Comparison of ENCODE assay signal across 1 cellular context in genomic region chr1:181100015-181100905, GRCh38.
TF ChIP-seq lines count a peak whose summit lies in the region.

No MANE protein-coding gene starts in this region.

TF ChIP-seq in HEK293, 187 proteins besides CTCF, POLR2A, EP300 and RAD21 (continued from another document):
- TF ChIP-seq GLIS1 (tag by site-specific recombination; IDR thresholded peaks at IDR 0.05) (peak; percentile 91), ZNF704 (tag by site-specific recombination; IDR thresholded peaks at IDR 0.05) (no peak), ZBTB44 (tag by site-specific recombination; IDR thresholded peaks at IDR 0.05) (peak; percentile 59), INSM2 (tag by site-specific recombination; IDR thresholded peaks at IDR 0.05) (peak; percentile 57), PRDM10 (tag by site-specific recombination; IDR thresholded peaks at IDR 0.05) (peak; percentile 83), ZXDB (tag by site-specific recombination; IDR thresholded peaks at IDR 0.05) (0 out of 2 replicates have a peak, but pooled peaks have one; percentile 36), PBX3 (CRISPR knock-in tag; IDR thresholded peaks at IDR 0.05) (no peak), KLF17 (tag by site-specific recombination; IDR thresholded peaks at IDR 0.05) (0 out of 2 replicates have a peak, but pooled peaks have one; percentile 0), ZNF133 (tag by site-specific recombination; IDR thresholded peaks at IDR 0.05) (no peak), ZNF18 (tag by site-specific recombination; IDR thresholded peaks at IDR 0.05) (no peak), PATZ1 (tag by site-specific recombination; IDR thresholded peaks at IDR 0.05) (peak; percentile 71), ZNF777 (tag by site-specific recombination; IDR thresholded peaks at IDR 0.05; ENCODE audit: borderline replicate concordance) (no peak), IKZF3 (tag by site-specific recombination; IDR thresholded peaks at IDR 0.05) (peak; percentile 58; the same call in 1 of the 2 replicates), ZNF843 (tag by site-specific recombination; IDR thresholded peaks at IDR 0.05) (0 out of 2 replicates have a peak, but pooled peaks have one; percentile 33), ZNF664 (tag by site-specific recombination; IDR thresholded peaks at IDR 0.05) (0 out of 2 replicates have a peak, but pooled peaks have one; percentile 3), ZNF221 (tag by site-specific recombination; IDR thresholded peaks at IDR 0.05; ENCODE audit: borderline replicate concordance) (no peak), ZNF132 (tag by site-specific recombination; IDR thresholded peaks at IDR 0.05; ENCODE audit: borderline replicate concordance) (no peak), ZEB2 (tag by site-specific recombination; IDR thresholded peaks at IDR 0.05) (no peak; the same call in none of the 2 replicates), ZNF654 (tag by site-specific recombination; IDR thresholded peaks at IDR 0.05; ENCODE audit: low read depth) (0 out of 2 replicates have a peak, but pooled peaks have one; percentile 1), ZNF626 (tag by site-specific recombination; IDR thresholded peaks at IDR 0.05) (no peak), BCL11A (tag by site-specific recombination; IDR thresholded peaks at IDR 0.05; ENCODE audit: low read depth) (peak; percentile 18; the same call in 1 of the 2 replicates), ZNF19 (tag by site-specific recombination; IDR thresholded peaks at IDR 0.05; ENCODE audit: low read depth) (no peak), ZNF530 (tag by site-specific recombination; IDR thresholded peaks at IDR 0.05; ENCODE audit: low read depth) (no peak), GLI2 (tag by site-specific recombination; IDR thresholded peaks at IDR 0.05; ENCODE audit: borderline replicate concordance, low read depth) (peak; percentile 48; the same call in 1 of the 2 replicates), ZNF596 (tag by site-specific recombination; IDR thresholded peaks at IDR 0.05) (peak; percentile 20; the same call in 1 of the 2 replicates), ZNF302 (tag by site-specific recombination; IDR thresholded peaks at IDR 0.05; ENCODE audit: low read depth) (no peak), ZNF776 (tag by site-specific recombination; IDR thresholded peaks at IDR 0.05; ENCODE audit: borderline replicate concordance) (no peak), ZNF501 (tag by site-specific recombination; IDR thresholded peaks at IDR 0.05) (no peak)
